ENCODE assay signal across 1 cellular context in the genomic region with DNA sequence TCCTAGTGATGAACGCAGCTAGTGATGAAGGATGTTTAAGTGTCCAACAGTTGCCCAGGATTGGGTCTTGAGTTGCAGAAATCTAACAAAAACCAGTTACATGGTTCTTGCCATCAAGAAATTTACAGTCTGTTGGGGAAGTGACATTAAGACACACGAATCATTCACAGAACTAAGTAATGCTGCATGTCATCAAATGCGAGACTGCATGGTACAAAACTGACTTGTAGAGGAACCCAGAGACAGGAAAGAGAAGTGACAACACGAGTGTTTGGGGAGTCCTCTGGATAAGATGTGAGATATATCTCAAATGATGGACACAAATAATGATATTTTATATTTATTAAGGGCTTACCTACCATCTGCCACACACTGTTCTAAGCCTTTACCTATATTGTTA.
TF ChIP-seq lines count a peak whose summit lies in the region.

No MANE protein-coding gene starts in this region.

TF ChIP-seq in GM23338, 12 proteins besides CTCF, POLR2A, EP300 and RAD21 (continued from another document):
- TF ChIP-seq, protein P1, sequence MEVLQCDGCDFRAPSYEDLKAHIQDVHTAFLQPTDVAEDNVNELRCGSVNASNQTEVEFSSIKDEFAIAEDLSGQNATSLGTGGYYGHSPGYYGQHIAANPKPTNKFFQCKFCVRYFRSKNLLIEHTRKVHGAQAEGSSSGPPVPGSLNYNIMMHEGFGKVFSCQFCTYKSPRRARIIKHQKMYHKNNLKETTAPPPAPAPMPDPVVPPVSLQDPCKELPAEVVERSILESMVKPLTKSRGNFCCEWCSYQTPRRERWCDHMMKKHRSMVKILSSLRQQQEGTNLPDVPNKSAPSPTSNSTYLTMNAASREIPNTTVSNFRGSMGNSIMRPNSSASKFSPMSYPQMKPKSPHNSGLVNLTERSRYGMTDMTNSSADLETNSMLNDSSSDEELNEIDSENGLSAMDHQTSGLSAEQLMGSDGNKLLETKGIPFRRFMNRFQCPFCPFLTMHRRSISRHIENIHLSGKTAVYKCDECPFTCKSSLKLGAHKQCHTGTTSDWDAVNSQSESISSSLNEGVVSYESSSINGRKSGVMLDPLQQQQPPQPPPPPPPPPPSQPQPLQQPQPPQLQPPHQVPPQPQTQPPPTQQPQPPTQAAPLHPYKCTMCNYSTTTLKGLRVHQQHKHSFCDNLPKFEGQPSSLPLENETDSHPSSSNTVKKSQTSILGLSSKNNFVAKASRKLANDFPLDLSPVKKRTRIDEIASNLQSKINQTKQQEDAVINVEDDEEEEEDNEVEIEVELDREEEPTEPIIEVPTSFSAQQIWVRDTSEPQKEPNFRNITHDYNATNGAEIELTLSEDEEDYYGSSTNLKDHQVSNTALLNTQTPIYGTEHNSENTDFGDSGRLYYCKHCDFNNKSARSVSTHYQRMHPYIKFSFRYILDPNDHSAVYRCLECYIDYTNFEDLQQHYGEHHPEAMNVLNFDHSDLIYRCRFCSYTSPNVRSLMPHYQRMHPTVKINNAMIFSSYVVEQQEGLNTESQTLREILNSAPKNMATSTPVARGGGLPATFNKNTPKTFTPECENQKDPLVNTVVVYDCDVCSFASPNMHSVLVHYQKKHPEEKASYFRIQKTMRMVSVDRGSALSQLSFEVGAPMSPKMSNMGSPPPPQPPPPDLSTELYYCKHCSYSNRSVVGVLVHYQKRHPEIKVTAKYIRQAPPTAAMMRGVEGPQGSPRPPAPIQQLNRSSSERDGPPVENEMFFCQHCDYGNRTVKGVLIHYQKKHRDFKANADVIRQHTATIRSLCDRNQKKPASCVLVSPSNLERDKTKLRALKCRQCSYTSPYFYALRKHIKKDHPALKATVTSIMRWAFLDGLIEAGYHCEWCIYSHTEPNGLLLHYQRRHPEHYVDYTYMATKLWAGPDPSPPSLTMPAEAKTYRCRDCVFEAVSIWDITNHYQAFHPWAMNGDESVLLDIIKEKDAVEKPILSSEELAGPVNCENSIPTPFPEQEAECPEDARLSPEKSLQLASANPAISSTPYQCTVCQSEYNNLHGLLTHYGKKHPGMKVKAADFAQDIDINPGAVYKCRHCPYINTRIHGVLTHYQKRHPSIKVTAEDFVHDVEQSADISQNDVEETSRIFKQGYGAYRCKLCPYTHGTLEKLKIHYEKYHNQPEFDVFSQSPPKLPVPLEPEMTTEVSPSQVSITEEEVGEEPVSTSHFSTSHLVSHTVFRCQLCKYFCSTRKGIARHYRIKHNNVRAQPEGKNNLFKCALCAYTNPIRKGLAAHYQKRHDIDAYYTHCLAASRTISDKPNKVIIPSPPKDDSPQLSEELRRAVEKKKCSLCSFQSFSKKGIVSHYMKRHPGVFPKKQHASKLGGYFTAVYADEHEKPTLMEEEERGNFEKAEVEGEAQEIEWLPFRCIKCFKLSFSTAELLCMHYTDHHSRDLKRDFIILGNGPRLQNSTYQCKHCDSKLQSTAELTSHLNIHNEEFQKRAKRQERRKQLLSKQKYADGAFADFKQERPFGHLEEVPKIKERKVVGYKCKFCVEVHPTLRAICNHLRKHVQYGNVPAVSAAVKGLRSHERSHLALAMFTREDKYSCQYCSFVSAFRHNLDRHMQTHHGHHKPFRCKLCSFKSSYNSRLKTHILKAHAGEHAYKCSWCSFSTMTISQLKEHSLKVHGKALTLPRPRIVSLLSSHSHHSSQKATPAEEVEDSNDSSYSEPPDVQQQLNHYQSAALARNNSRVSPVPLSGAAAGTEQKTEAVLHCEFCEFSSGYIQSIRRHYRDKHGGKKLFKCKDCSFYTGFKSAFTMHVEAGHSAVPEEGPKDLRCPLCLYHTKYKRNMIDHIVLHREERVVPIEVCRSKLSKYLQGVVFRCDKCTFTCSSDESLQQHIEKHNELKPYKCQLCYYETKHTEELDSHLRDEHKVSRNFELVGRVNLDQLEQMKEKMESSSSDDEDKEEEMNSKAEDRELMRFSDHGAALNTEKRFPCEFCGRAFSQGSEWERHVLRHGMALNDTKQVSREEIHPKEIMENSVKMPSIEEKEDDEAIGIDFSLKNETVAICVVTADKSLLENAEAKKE (CRISPR knock-in tag; IDR thresholded peaks at IDR 0.05) = no peak
- TF ChIP-seq NANOG (IDR thresholded peaks at IDR 0.05; ENCODE audit: borderline replicate concordance) = no peak
- TF ChIP-seq ZNF114 (CRISPR knock-in tag; IDR thresholded peaks at IDR 0.05) = no peak
- TF ChIP-seq EZH2 (IDR thresholded peaks at IDR 0.05; ENCODE audit: low read depth, unreplicated experiment) = no peak
- no peak for TF ChIP-seq STAT1 (IDR thresholded peaks at IDR 0.05; ENCODE audit: unreplicated experiment)
- no peak for TF ChIP-seq ZNF331 (CRISPR knock-in tag; IDR thresholded peaks at IDR 0.05; ENCODE audit: low read depth)
- TF ChIP-seq CREB1 (CRISPR knock-in tag; IDR thresholded peaks at IDR 0.05; ENCODE audit: low read depth) = no peak
- TF ChIP-seq EZH2phosphoT487 (IDR thresholded peaks at IDR 0.05; ENCODE audit: unreplicated experiment) = no peak
- no peak for TF ChIP-seq JUNB (IDR thresholded peaks at IDR 0.05; ENCODE audit: unreplicated experiment)
